In genomic region chr15:84697353-84697990, GRCh38 we compare ENCODE assay signal across 1 cellular context.
TF ChIP-seq lines count a peak whose summit lies in the region.

No MANE protein-coding gene starts in this region.

TF ChIP-seq in HepG2, 621 proteins besides CTCF, POLR2A, EP300 and RAD21:
- TF ChIP-seq ZNF597 (CRISPR knock-in tag; IDR thresholded peaks at IDR 0.05) = no peak
- no peak for TF ChIP-seq HDAC2 (CRISPR knock-in tag; IDR thresholded peaks at IDR 0.05)
- TF ChIP-seq ATAD3A (CRISPR knock-in tag; IDR thresholded peaks at IDR 0.05) = no peak
- no peak for TF ChIP-seq SMAD3 (CRISPR knock-in tag; IDR thresholded peaks at IDR 0.05)
- TF ChIP-seq IRF1 (CRISPR knock-in tag; IDR thresholded peaks at IDR 0.05; ENCODE audit: low read depth) = no peak
- TF ChIP-seq ZHX1 (CRISPR knock-in tag; IDR thresholded peaks at IDR 0.05; ENCODE audit: low read depth) = no peak
- no peak for TF ChIP-seq ZNF792 (CRISPR knock-in tag; IDR thresholded peaks at IDR 0.05)
- TF ChIP-seq TFAP4 (IDR thresholded peaks at IDR 0.05; ENCODE audit: borderline replicate concordance, low read depth) = no peak
- no peak for TF ChIP-seq ZNF275 (CRISPR knock-in tag; IDR thresholded peaks at IDR 0.05; ENCODE audit: borderline replicate concordance)
